8 cellular contexts compared by ENCODE assay signal in genomic region chr6:30719791-30720737, GRCh38. TPM values are rescaled to one million over a fixed set of nuclear protein-coding genes. Genes with fewer than 3 reads are reported as not detected.
DNase-seq lines count a peak whose midpoint lies in the region; ATAC-seq and TF ChIP-seq lines count a peak whose summit lies in the region.

Gene TUBB (plus strand): TSS chr6:30720352. CDS start chr6:30720507, 155 bp downstream.

- H3K27me3 ChIP-seq in left ventricle myocardium inferior (ENCODE audit: low read depth): no peaks in the 10 kb centered on the region
- H3K27me3 ChIP-seq in upper lobe of right lung: no peaks in the 10 kb centered on the region

- H3K9me3 ChIP-seq in left ventricle myocardium inferior (replicated peaks) (no peaks in the 10 kb centered on the region), upper lobe of right lung (no peaks in the 10 kb centered on the region)

- H3K36me3 ChIP-seq in left ventricle myocardium inferior: peaks cover 26% of the 10 kb centered on the region
- peaks cover 28% of the 10 kb centered on the region for H3K36me3 ChIP-seq in upper lobe of right lung

- TF ChIP-seq CTCF in GM12872 (IDR thresholded peaks at IDR 0.05; ENCODE audit: insufficient read depth, low read depth, low read length) (peak; percentile 19; the same call in 1 of the 3 replicates), left ventricle myocardium inferior (IDR thresholded peaks at IDR 0.05; ENCODE audit: borderline replicate concordance) (peak; percentile 21), progenitor cell of endocrine pancreas (IDR thresholded peaks at IDR 0.05; ENCODE audit: unreplicated experiment) (peak; percentile 29), upper lobe of right lung (IDR thresholded peaks at IDR 0.05) (no peak)

- DNase-seq in NCI-H1930 (lab: John Stamatoyannopoulos, UW) (peak; percentile 95 to 96), left ventricle myocardium inferior (peak; percentile 98), progenitor cell of endocrine pancreas (ENCODE audit: low spot score, unreplicated experiment) (peak; percentile 91), upper lobe of right lung (peak; percentile 98)

- H3K27ac ChIP-seq in angular gyrus (ENCODE audit: low read depth, low read length): peak within 1 kb of the TSS; percentile 95
- H3K27ac ChIP-seq in left ventricle myocardium inferior (replicated peaks): peak within 1 kb of the TSS; percentile 98
- H3K27ac ChIP-seq in upper lobe of right lung: peak within 1 kb of the TSS; percentile 93

- no peaks in the 10 kb centered on the region for H3K27me3 Mint-ChIP-seq in progenitor cell of endocrine pancreas

- peak; percentile 35 for ATAC-seq in HG02852 (IDR thresholded peaks at IDR 0.05; ENCODE audit: unreplicated experiment)
- ATAC-seq in upper lobe of right lung: peak; percentile 82

- H3K4me1 Mint-ChIP-seq in progenitor cell of endocrine pancreas (ENCODE audit: low read depth): peaks cover 48% of the 10 kb centered on the region

- peak within 1 kb of the TSS; percentile 99 for H3K4me3 Mint-ChIP-seq in progenitor cell of endocrine pancreas (ENCODE audit: low read depth)

- H3K4me1 ChIP-seq in left ventricle myocardium inferior (peaks cover 79% of the 10 kb centered on the region), upper lobe of right lung (peaks cover 42% of the 10 kb centered on the region)

- H3K9me3 Mint-ChIP-seq in progenitor cell of endocrine pancreas (ENCODE audit: low read depth): peaks cover 3% of the 10 kb centered on the region

- H3K4me3 ChIP-seq in left ventricle myocardium inferior: peak within 1 kb of the TSS; percentile 95
- peak within 1 kb of the TSS; percentile 75 for H3K4me3 ChIP-seq in upper lobe of right lung

- peaks cover 34% of the 10 kb centered on the region for H3K36me3 Mint-ChIP-seq in progenitor cell of endocrine pancreas (ENCODE audit: insufficient read depth)

- H3K27ac Mint-ChIP-seq in progenitor cell of endocrine pancreas: peak within 1 kb of the TSS; percentile 98

- intact Hi-C loops in T-helper 2 cell treated with Interferon-gamma antibody and Interleukin-4, amounts not matched to agents 100 ng/mL and 5 ng/mL, for 36 hours (cut with micrococcal nuclease): loop anchor here (1.0 to 5.0 kb wide), 3 partner anchors 73 to 658 kb away; partner anchors contain the start of genes C6orf136, GNL1, POLR1H and PRR3
- intact Hi-C loops in left ventricle myocardium inferior (cut with micrococcal nuclease) (no loop called here), upper lobe of right lung (cut with DNase I) (no loop called here)

RNA-seq across cellular contexts. Expression of gene TUBB, which starts in this region (rescaled TPM):
- total RNA-seq in T-helper 2 cell treated with Interferon-gamma antibody and Interleukin-4, amounts not matched to agents 100 ng/mL and 5 ng/mL, for 36 hours: 1,315 and 1,323 TPM in 2 replicates
- total RNA-seq in left ventricle myocardium inferior (187 TPM), progenitor cell of endocrine pancreas (1,227 and 1,272 TPM in 2 replicates), upper lobe of right lung (243 TPM)

Comparison
In these comparisons a context has a peak if more than half of its experiments do, and no peak if none do; other contexts are left out.
1. Peak in every context shown above with its lines: DNase-seq, ATAC-seq, H3K4me3 ChIP-seq and H3K27ac ChIP-seq.